ENCODE assay signal across 8 cellular contexts in the genomic region with DNA sequence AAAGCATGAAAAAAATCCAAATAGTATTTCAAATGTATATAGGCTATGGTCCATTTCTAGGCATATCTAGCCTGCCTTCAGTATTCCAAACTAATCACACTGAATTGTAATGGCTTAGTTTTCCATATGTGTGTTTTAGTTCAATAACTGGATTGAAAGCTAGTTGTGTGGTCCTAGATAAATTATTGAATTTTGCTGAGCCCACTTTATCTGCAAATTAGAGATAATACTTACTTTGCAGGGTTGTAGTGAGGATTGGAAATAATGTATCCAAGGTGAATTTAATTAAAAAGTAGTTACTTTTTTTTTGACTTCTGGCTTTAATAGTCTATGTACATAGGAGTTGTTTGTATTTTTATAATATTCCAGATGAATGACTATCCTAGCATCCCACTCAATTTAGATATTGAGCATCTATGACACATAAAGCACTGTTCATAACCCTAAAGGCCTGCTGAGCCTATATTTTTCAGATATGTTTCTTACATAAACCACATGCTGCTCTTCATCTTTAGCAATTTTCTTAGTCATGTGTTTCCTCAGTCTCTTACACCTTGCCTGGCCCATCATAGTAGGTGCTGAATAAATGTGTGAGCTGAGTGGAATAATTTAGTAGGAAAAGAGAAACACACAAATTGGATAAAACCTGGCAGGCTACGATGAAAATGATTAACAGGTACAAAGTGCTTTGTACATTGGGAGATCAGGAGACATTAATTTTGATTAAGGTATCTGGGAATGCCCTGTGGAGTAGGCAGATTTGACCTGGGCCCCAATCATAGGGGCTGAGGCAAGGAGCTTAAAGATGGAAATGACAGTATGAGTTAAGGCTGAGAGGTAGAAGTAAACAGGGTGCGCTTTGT. TPM values are rescaled to one million over a fixed set of nuclear protein-coding genes. Genes with fewer than 3 reads are reported as not detected.
DNase-seq lines count a peak whose midpoint lies in the region; ATAC-seq and TF ChIP-seq lines count a peak whose summit lies in the region.

No MANE protein-coding gene starts in this region.

- no peaks in the 10 kb centered on the region for H4K20me1 ChIP-seq in SK-N-SH (ENCODE audit: insufficient read depth)

- H3K79me2 ChIP-seq in SK-N-SH (ENCODE audit: insufficient read depth) = 0 out of 2 replicates have a peak, but pooled peaks cover 2% of the 10 kb centered on the region

- DNase-seq in SK-N-SH (no peak), substantia nigra (lab: John Stamatoyannopoulos, UW) (no peak), ACHN (no peak)
- DNase-seq in activated CD8-positive, alpha-beta T cell treated with anti-CD3 and anti-CD28 coated beads for 36 hours = no peak

- H3F3A ChIP-seq in SK-N-SH (replicated peaks; ENCODE audit: insufficient read depth) = no peaks in the 10 kb centered on the region

- H3K4me2 ChIP-seq in SK-N-SH = peak overlapping the region; percentile 91

- no peaks in the 10 kb centered on the region for H3K9me3 ChIP-seq in SK-N-SH
- no peaks in the 10 kb centered on the region for H3K9me3 ChIP-seq in iPS-18c (ENCODE audit: control insufficient read depth, insufficient read depth, low read length)

- H2AFZ ChIP-seq in SK-N-SH (ENCODE audit: low read depth) = peak overlapping the region; percentile 93

- no peaks in the 10 kb centered on the region for H3K36me3 Mint-ChIP-seq in activated CD8-positive, alpha-beta T cell treated with anti-CD3 and anti-CD28 coated beads for 36 hours (ENCODE audit: low read depth)

- no peaks in the 10 kb centered on the region for H3K9me2 ChIP-seq in SK-N-SH

- WGBS in SK-N-SH (ENCODE audit: low lambda C conversion rate) = 44% methylated on average over 2 of the region's 2 CpGs

- no peak overlapping the region for H3K9ac ChIP-seq in SK-N-SH

- in situ Hi-C loops in ACHN (cut with HindIII; ENCODE audit: low pct_ligation_motif_present, low pct_unique_long_range_greater_than_20kb, low sequenced_read_pairs) = no loop called here

- no peak for TF ChIP-seq CTCF in SK-N-SH (IDR thresholded peaks at IDR 0.05)
- no peak for TF ChIP-seq CTCF in activated CD8-positive, alpha-beta T cell treated with anti-CD3 and anti-CD28 coated beads for 36 hours (IDR thresholded peaks at IDR 0.05)

- no peak for TF ChIP-seq EP300 in SK-N-SH (IDR thresholded peaks at IDR 0.05; ENCODE audit: borderline replicate concordance in 1 of 2, low read depth in 1 of 2, low read length in 1 of 2)

- H3K4me3 ChIP-seq in SK-N-SH (ENCODE audit: low read depth in 2 of 2, low read length in 1 of 2) (peak overlapping the region in 1 of 2 experiments; percentile 63; a peak in 2 of 4 replicates), iPS-18c (ENCODE audit: insufficient read depth, low read depth, low read length) (peak overlapping the region; percentile 63)

- H3K4me1 Mint-ChIP-seq in activated CD8-positive, alpha-beta T cell treated with anti-CD3 and anti-CD28 coated beads for 36 hours (ENCODE audit: low read depth) = peaks cover 39% of the 10 kb centered on the region

- no peaks in the 10 kb centered on the region for H3K27me3 ChIP-seq in SK-N-SH (ENCODE audit: insufficient read depth)

- POLR2A ChIA-PET in SK-N-SH (lab: Yijun Ruan, JAX) = interaction anchor here (1.1 kb wide), 1 partner anchor 122 kb away, joined by 3 read pairs; the partner anchor contains the start of gene AVIL
- POLR2A ChIA-PET in activated CD8-positive, alpha-beta T cell treated with anti-CD3 and anti-CD28 coated beads for 36 hours (lab: Charles Lee) = interaction anchor here (1.1 to 1.6 kb wide), 3 partner anchors 43 to 98 kb away, joined by 3 to 5 read pairs (median 4); no protein-coding TSS in a partner anchor

- intact Hi-C loops in activated CD8-positive, alpha-beta T cell treated with anti-CD3 and anti-CD28 coated beads for 36 hours (cut with micrococcal nuclease) = no loop called here

- no peaks in the 10 kb centered on the region for H3K9me3 Mint-ChIP-seq in activated CD8-positive, alpha-beta T cell treated with anti-CD3 and anti-CD28 coated beads for 36 hours

- H3K4me3 Mint-ChIP-seq in activated CD8-positive, alpha-beta T cell treated with anti-CD3 and anti-CD28 coated beads for 36 hours = peak overlapping the region; percentile 92

- H3K36me3 ChIP-seq in SK-N-SH (replicated peaks in 1 of 2; ENCODE audit: control insufficient read depth in 1 of 2, insufficient read depth in 2 of 2, low read length in 1 of 2) = no peaks in the 10 kb centered on the region

- H3K27me3 Mint-ChIP-seq in activated CD8-positive, alpha-beta T cell treated with anti-CD3 and anti-CD28 coated beads for 36 hours = no peaks in the 10 kb centered on the region

- CTCF ChIA-PET in SK-N-SH (lab: Yijun Ruan, JAX) = no interaction called here
- CTCF ChIA-PET in activated CD8-positive, alpha-beta T cell treated with anti-CD3 and anti-CD28 coated beads for 36 hours (lab: Charles Lee) = interaction anchor here (0.6 kb wide), 1 partner anchor 108 kb away, joined by 3 read pairs; no protein-coding TSS in a partner anchor

- no peak for ATAC-seq in SK-N-SH treated with all-trans-retinoic acid at 6 μM for 48 hours
- ATAC-seq in activated CD8-positive, alpha-beta T cell treated with anti-CD3 and anti-CD28 coated beads for 36 hours = peak; percentile 1
- no peak for ATAC-seq in activated CD4-positive, CD25-positive, alpha-beta regulatory T cell treated with anti-CD3 and anti-CD28 coated beads, Interleukin-2, amount 50 U/mL, for 24 hours
- ATAC-seq in HG02642 (IDR thresholded peaks at IDR 0.05; ENCODE audit: poor library complexity, unreplicated experiment) = no peak

- H3K27ac ChIP-seq in SK-N-SH (ENCODE audit: low read depth in 2 of 2, low read length in 1 of 2) = peak overlapping the region; percentile 70 to 86; a peak in 2 of 4 replicates
- H3K27ac ChIP-seq in substantia nigra (ENCODE audit: low read depth, low read length, poor library complexity, severe bottlenecking) = peak overlapping the region; percentile 87

- no peak for TF ChIP-seq RAD21 in SK-N-SH (IDR thresholded peaks at IDR 0.05; ENCODE audit: low read length)

- peaks cover 4 to 9% of the 10 kb centered on the region in 2 experiments; a peak in 3 of 4 replicates for H3K4me1 ChIP-seq in SK-N-SH (ENCODE audit: control insufficient read depth in 1 of 2, insufficient read depth in 2 of 2, low read depth in 1 of 2, low read length in 1 of 2)

- H3K27ac Mint-ChIP-seq in activated CD8-positive, alpha-beta T cell treated with anti-CD3 and anti-CD28 coated beads for 36 hours = peak overlapping the region; percentile 99

TF ChIP-seq in SK-N-SH, 30 proteins besides CTCF, POLR2A, EP300 and RAD21 (continues in another document):
- no peak for TF ChIP-seq ZBTB33 (IDR thresholded peaks at IDR 0.05; ENCODE audit: borderline replicate concordance, low read depth)
- no peak for TF ChIP-seq RFX5 (IDR thresholded peaks at IDR 0.05; ENCODE audit: low read length)

TF ChIP-seq in SK-N-SH treated with all-trans-retinoic acid at 6 μM for 48 hours, 23 proteins besides CTCF, POLR2A, EP300 and RAD21 (continues in another document):
- TF ChIP-seq ZNF70 (CRISPR knock-in tag; IDR thresholded peaks at IDR 0.05) (no peak), ZC3H10 (CRISPR knock-in tag; IDR thresholded peaks at IDR 0.05) (no peak), GLIS3 (CRISPR knock-in tag; IDR thresholded peaks at IDR 0.05) (no peak), ZFP30 (CRISPR knock-in tag; IDR thresholded peaks at IDR 0.05) (no peak), ZNF8 (CRISPR knock-in tag; IDR thresholded peaks at IDR 0.05) (no peak), ZNF565 (CRISPR knock-in tag; conservative IDR thresholded peaks at IDR 0.05; ENCODE audit: low read depth) (no peak), ESRRG (CRISPR knock-in tag; IDR thresholded peaks at IDR 0.05) (no peak), SNAI2 (CRISPR knock-in tag; IDR thresholded peaks at IDR 0.05) (no peak), POU6F1 (CRISPR knock-in tag; IDR thresholded peaks at IDR 0.05; ENCODE audit: borderline replicate concordance, low read depth) (no peak), ZFP3 (CRISPR knock-in tag; IDR thresholded peaks at IDR 0.05) (no peak), TOX (CRISPR knock-in tag; IDR thresholded peaks at IDR 0.05; ENCODE audit: borderline replicate concordance) (no peak), ISL1 (CRISPR knock-in tag; IDR thresholded peaks at IDR 0.05) (no peak)

RNA-seq across cellular contexts. Expression of gene ATP23, which starts 1.1 kb away (rescaled TPM):
- polyA plus RNA-seq in SK-N-SH (2012; rRNA removed) = 6.4 and 6.6 TPM in 2 replicates
- polyA plus RNA-seq in SK-N-SH (2012; cell fraction: cytosol; rRNA removed) = 7.0 and 7.2 TPM in 2 replicates
- polyA plus RNA-seq in SK-N-SH (2012; cell fraction: nucleus; rRNA removed) = 2.6 and 2.8 TPM in 2 replicates
- total RNA-seq in activated CD8-positive, alpha-beta T cell treated with anti-CD3 and anti-CD28 coated beads for 36 hours = 10 to 100 TPM; 15.8 to 16.7 TPM
